Comparison of ENCODE assay signal across 8 cellular contexts in genomic region chr7:7103343-7104313, GRCh38.
DNase-seq lines count a peak whose midpoint lies in the region; ATAC-seq and TF ChIP-seq lines count a peak whose summit lies in the region.

No MANE protein-coding gene starts in this region.

- H3K27ac Mint-ChIP-seq in naive thymus-derived CD4-positive, alpha-beta T cell, result peak overlapping the region in 3 of 9 donors; percentile 5 to 72 (median 43)

- peak; percentile 85 for ATAC-seq in naive thymus-derived CD4-positive, alpha-beta T cell
- ATAC-seq in GM21526 (IDR thresholded peaks at IDR 0.05; ENCODE audit: low FRiP score, unreplicated experiment), result no peak

- POLR2A ChIA-PET in naive thymus-derived CD4-positive, alpha-beta T cell (lab: Charles Lee), result interaction anchor here (0.6 to 7.3 kb wide), 7 partner anchors 9 to 162 kb away, joined by 3 to 114 read pairs (median 3); partner anchors contain the start of gene C1GALT1

- no peaks in the 10 kb centered on the region for H3K36me3 ChIP-seq in MM.1S (replicated peaks; ENCODE audit: insufficient read depth, low read length)
- no peaks in the 10 kb centered on the region for H3K36me3 ChIP-seq in naive thymus-derived CD4-positive, alpha-beta T cell (ENCODE audit: control insufficient read depth in 2 of 3, insufficient read depth in 3 of 3, low read length in 3 of 3)

- peak; percentile 46; the same call in 2 of the 3 replicates for TF ChIP-seq CTCF in GM12872 (IDR thresholded peaks at IDR 0.05; ENCODE audit: insufficient read depth, low read depth, low read length)
- TF ChIP-seq CTCF in MM.1S (IDR thresholded peaks at IDR 0.05; ENCODE audit: low read length), result peak; percentile 64
- peak; percentile 59 for TF ChIP-seq CTCF in epithelial cell of esophagus (IDR thresholded peaks at IDR 0.05; ENCODE audit: insufficient read depth, low read depth, low read length, missing control alignments)

- 0 out of 2 replicates have a peak overlapping the region, but pooled peaks have one; percentile 40 for H2AFZ ChIP-seq in MM.1S (ENCODE audit: low read length)

- DNase-seq in AG08395 (ENCODE audit: low spot score) (peak; percentile 70), MM.1S (peak; percentile 56), SK-MEL-5 (ENCODE audit: low read depth, low spot score) (peak; percentile 87), epithelial cell of esophagus (ENCODE audit: low read depth) (peak; percentile 73), mucosa of gallbladder (ENCODE audit: low spot score) (no peak)
- DNase-seq in naive thymus-derived CD4-positive, alpha-beta T cell, result peak in 7 of 9 donors; percentile 41 to 71 (median 61)

- H3K9ac ChIP-seq in MM.1S (ENCODE audit: low read length), result no peak overlapping the region; the same call in 1 of the 2 replicates

- no peak overlapping the region for H3K27ac ChIP-seq in MM.1S (ENCODE audit: low read length)
- no peak overlapping the region for H3K27ac ChIP-seq in naive thymus-derived CD4-positive, alpha-beta T cell (ENCODE audit: low read depth, low read length)

- H3K4me3 ChIP-seq in MM.1S (ENCODE audit: low read length) (no peak overlapping the region), epithelial cell of esophagus (ENCODE audit: low read length) (no peak overlapping the region)
- H3K4me3 ChIP-seq in naive thymus-derived CD4-positive, alpha-beta T cell (ENCODE audit: low read length), result no peak overlapping the region

- no peaks in the 10 kb centered on the region for H3K9me2 ChIP-seq in MM.1S (replicated peaks; ENCODE audit: insufficient read depth, low read length)

- peak overlapping the region; percentile 20; the same call in 1 of the 2 replicates for H3K4me2 ChIP-seq in MM.1S (ENCODE audit: low read depth, low read length)

- peaks cover 0 to 3% (median 0%) of the 10 kb centered on the region in 5 donors for H3K36me3 Mint-ChIP-seq in naive thymus-derived CD4-positive, alpha-beta T cell

- peaks cover 3% of the 10 kb centered on the region; the same call in 1 of the 2 replicates for H3K4me1 ChIP-seq in MM.1S (ENCODE audit: low read length)
- H3K4me1 ChIP-seq in naive thymus-derived CD4-positive, alpha-beta T cell (ENCODE audit: control insufficient read depth in 2 of 2, insufficient read depth in 2 of 2, low read length in 2 of 2), result peaks cover 0 to 17% of the 10 kb centered on the region in 2 donors

- no peaks in the 10 kb centered on the region for H3K79me2 ChIP-seq in MM.1S (ENCODE audit: low read length)

- peaks cover 0 to 11% (median 0%) of the 10 kb centered on the region in 11 donors for H3K9me3 Mint-ChIP-seq in naive thymus-derived CD4-positive, alpha-beta T cell

- peaks cover 6 to 31% (median 29%) of the 10 kb centered on the region in 7 donors for H3K4me1 Mint-ChIP-seq in naive thymus-derived CD4-positive, alpha-beta T cell

- no peaks in the 10 kb centered on the region for H3K27me3 ChIP-seq in MM.1S (replicated peaks; ENCODE audit: insufficient read depth, low read length)
- no peaks in the 10 kb centered on the region for H3K27me3 ChIP-seq in naive thymus-derived CD4-positive, alpha-beta T cell (ENCODE audit: control insufficient read depth in 2 of 2, insufficient read depth in 2 of 2, low read length in 2 of 2)

- in situ Hi-C loops in SK-MEL-5 (cut with HindIII; ENCODE audit: low pct_unique_long_range_greater_than_20kb, low sequenced_read_pairs), result no loop called here

- CTCF ChIA-PET in naive thymus-derived CD4-positive, alpha-beta T cell (lab: Charles Lee), result interaction anchor here (0.6 to 5.5 kb wide), 26 partner anchors 9 to 1170 kb away, joined by 3 to 44 read pairs (median 3); partner anchors contain the start of gene C1GALT1

- intact Hi-C loops in naive thymus-derived CD4-positive, alpha-beta T cell (cut with micrococcal nuclease), result loop anchor here (1.0 to 10.0 kb wide), 14 partner anchors 54 to 1194 kb away; partner anchors contain the start of gene C1GALT1 (in 2 of the 2)

- H4K20me1 ChIP-seq in MM.1S (ENCODE audit: insufficient read depth, low read length), result no peaks in the 10 kb centered on the region

- no peaks in the 10 kb centered on the region for H3F3A ChIP-seq in MM.1S (ENCODE audit: insufficient read depth, low read length)

- H3K9me3 ChIP-seq in MM.1S (replicated peaks; ENCODE audit: insufficient read depth, low read length), result no peaks in the 10 kb centered on the region
- H3K9me3 ChIP-seq in naive thymus-derived CD4-positive, alpha-beta T cell (ENCODE audit: control insufficient read depth in 2 of 3, low read length in 3 of 3), result no peaks in the 10 kb centered on the region

- H3K27me3 Mint-ChIP-seq in naive thymus-derived CD4-positive, alpha-beta T cell, result peaks cover 0 to 9% (median 0%) of the 10 kb centered on the region in 5 donors

- peak overlapping the region in 1 of 10 donors; percentile 42 for H3K4me3 Mint-ChIP-seq in naive thymus-derived CD4-positive, alpha-beta T cell
